In genomic region chr1:41371630-41372599, GRCh38 we compare ENCODE assay signal across 8 cellular contexts. TPM values are rescaled to one million over a fixed set of nuclear protein-coding genes. Genes with fewer than 3 reads are reported as not detected.
DNase-seq lines count a peak whose midpoint lies in the region; ATAC-seq and TF ChIP-seq lines count a peak whose summit lies in the region.
"Had no signal": no experiment of that assay in that cellular context is flagged by ENCODE, and none has a peak within 500 bp of the region (broad histone marks: within the 10 kb centered on the region; RNA-seq: fewer than 3 reads in every experiment).

No MANE protein-coding gene starts in this region.

- no peaks in the 10 kb centered on the region for H3K9me3 ChIP-seq in NT2/D1 (ENCODE audit: insufficient read depth, low read length)
- H3K9me3 ChIP-seq in testis = no peaks in the 10 kb centered on the region

- TF ChIP-seq POLR2A in testis (IDR thresholded peaks at IDR 0.05) = no peak

- TF ChIP-seq CTCF in LNCaP clone FGC (IDR thresholded peaks at IDR 0.05; ENCODE audit: control insufficient read depth, extremely low read depth, insufficient read depth) = no peak
- TF ChIP-seq CTCF in testis (IDR thresholded peaks at IDR 0.05) = no peak

- intact Hi-C loops in testis (cut with DNase I; ENCODE audit: low total_unique reads) = no loop called here

- H3K4me3 ChIP-seq in LNCaP clone FGC (ENCODE audit: low read depth, low read length) = peak overlapping the region; percentile 6
- peak overlapping the region; percentile 15 for H3K4me3 ChIP-seq in NT2/D1 (ENCODE audit: insufficient read length, low read depth)
- no peak overlapping the region for H3K4me3 ChIP-seq in testis

- ATAC-seq in HG02763 (IDR thresholded peaks at IDR 0.05; ENCODE audit: unreplicated experiment) = no peak

- H3K4me1 ChIP-seq in NT2/D1 (ENCODE audit: insufficient read depth, insufficient read length) = peaks cover 37% of the 10 kb centered on the region
- peaks cover 29% of the 10 kb centered on the region for H3K4me1 ChIP-seq in testis

- H3K27me3 ChIP-seq in NT2/D1 (ENCODE audit: insufficient read depth, insufficient read length) (peaks cover 59% of the 10 kb centered on the region), testis (no peaks in the 10 kb centered on the region)

- peak overlapping the region; percentile 13 to 68 for H3K27ac ChIP-seq in testis

- DNase-seq in LNCaP clone FGC (ENCODE audit: low read depth) = peak; percentile 70
- peak; percentile 88 for DNase-seq in NT2/D1 (ENCODE audit: low read depth, low spot score)
- peak; percentile 37 to 56 for DNase-seq in hippocampal formation (lab: John Stamatoyannopoulos, UW)
- DNase-seq in testis = no peak
- DNase-seq in stimulated activated CD4-positive, alpha-beta T cell treated with anti-CD3 and anti-CD28 coated beads, Interleukin-12 subunit alpha, Interleukin-12 subunit beta, amount 100 ng/mL, for 4 hours = no peak
- no peak for DNase-seq in SIG-M5 (lab: John Stamatoyannopoulos, UW)
- DNase-seq: immature natural killer cell had no signal

- H3K36me3 ChIP-seq in NT2/D1 (ENCODE audit: insufficient read depth, insufficient read length, low read length) (peaks cover 4% of the 10 kb centered on the region), testis (ENCODE audit: low read depth, missing control alignments) (no peaks in the 10 kb centered on the region)

- H3K9ac ChIP-seq in NT2/D1 (ENCODE audit: insufficient read length, low read depth) = peak overlapping the region; percentile 34

- 29 to 50% methylated on average over 3 to 7 of the region's 7 CpGs for WGBS in testis, 2 donors

RNA-seq across cellular contexts. Expression of gene FOXO6, which starts 10.7 kb away (rescaled TPM):
- 1 to 10 TPM; 3.8 to 4.5 TPM for total RNA-seq in testis
- 2.4 TPM for polyA plus RNA-seq in testis (ENCODE audit: insufficient read depth, low read depth, low replicate concordance)
- polyA plus RNA-seq: immature natural killer cell had no signal

Comparison
In these comparisons a context has a peak if more than half of its experiments do, and no peak if none do; other contexts are left out.
1. DNase-seq: peak in LNCaP clone FGC (single experiment), NT2/D1 (single experiment) and hippocampal formation (2 of 2); none in testis (single experiment), stimulated activated CD4-positive, alpha-beta T cell treated with anti-CD3 and anti-CD28 coated beads, Interleukin-12 subunit alpha, Interleukin-12 subunit beta, amount 100 ng/mL, for 4 hours (single experiment) and SIG-M5 (single experiment).
2. H3K4me3 ChIP-seq: peak in LNCaP clone FGC (single experiment) and NT2/D1 (single experiment); none in testis (0 of 2).